ENCODE assay signal across 25 cellular contexts in the genomic region with DNA sequence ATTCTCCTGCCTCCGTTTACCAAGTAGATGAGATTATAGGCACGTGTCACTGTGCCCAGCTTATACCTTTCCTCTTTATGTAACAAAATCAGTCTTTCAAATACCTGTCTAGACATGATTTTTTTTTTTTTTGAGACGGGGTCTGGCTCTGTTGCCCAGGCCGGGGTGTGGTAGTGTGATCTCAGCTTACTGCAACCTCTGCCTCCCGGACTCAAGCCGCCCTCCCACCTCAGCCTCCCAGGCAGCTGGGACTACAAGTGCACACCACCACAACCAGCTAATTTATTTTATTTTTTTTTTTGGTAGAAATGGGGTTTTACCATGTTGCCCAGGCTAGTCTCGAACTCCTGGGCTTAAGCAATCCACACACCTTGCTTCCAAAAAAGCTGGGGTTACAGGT.
"Had no signal": no experiment of that assay in that cellular context is flagged by ENCODE, and none has a peak within 500 bp of the region (broad histone marks: within the 10 kb centered on the region; RNA-seq: fewer than 3 reads in every experiment).

No MANE protein-coding gene starts in this region.

- H3K4me1 Mint-ChIP-seq: activated B cell treated with CpG ODN at 0.5 μM for 24 hours; activated CD4-positive, alpha-beta T cell treated with anti-CD3 and anti-CD28 coated beads, Interleukin-2, amount 10 ng/mL, durations not matched to agents 7 days and 5 days; activated naive CD4-positive, alpha-beta T cell treated with anti-CD3 and anti-CD28 coated beads, Interleukin-2, amount 10 ng/mL, durations not matched to agents 7 days and 5 days had no signal

- H3K27ac Mint-ChIP-seq: activated B cell treated with CpG ODN at 0.5 μM for 24 hours; activated CD4-positive, alpha-beta memory T cell treated with anti-CD3 and anti-CD28 coated beads for 36 hours; activated CD4-positive, alpha-beta T cell treated with anti-CD3 and anti-CD28 coated beads, Interleukin-2, amount 10 ng/mL, durations not matched to agents 7 days and 5 days; activated naive CD4-positive, alpha-beta T cell treated with anti-CD3 and anti-CD28 coated beads, Interleukin-2, amount 10 ng/mL, durations not matched to agents 7 days and 5 days; activated naive CD8-positive, alpha-beta T cell treated with anti-CD3 and anti-CD28 coated beads for 36 hours; activated T-helper 17 cell treated with anti-CD3 and anti-CD28 coated beads, Interleukin-2, amount 50 U/mL, for 72 hours; T-helper 1 cell treated with Interleukin-12 subunit alpha and Interleukin-12 subunit beta and Interleukin-4 antibody, amounts not matched to agents 30 μg/mL and 1 μg/mL, for 36 hours had no signal

- H3K9me3 Mint-ChIP-seq: activated B cell treated with CpG ODN at 0.5 μM for 24 hours; activated CD4-positive, alpha-beta memory T cell treated with anti-CD3 and anti-CD28 coated beads for 36 hours; activated CD4-positive, alpha-beta T cell treated with anti-CD3 and anti-CD28 coated beads, Interleukin-2, amount 10 ng/mL, durations not matched to agents 7 days and 5 days; activated naive CD4-positive, alpha-beta T cell treated with anti-CD3 and anti-CD28 coated beads, Interleukin-2, amount 10 ng/mL, durations not matched to agents 7 days and 5 days; activated naive CD8-positive, alpha-beta T cell treated with anti-CD3 and anti-CD28 coated beads for 36 hours; activated T-helper 17 cell treated with anti-CD3 and anti-CD28 coated beads, Interleukin-2, amount 50 U/mL, for 72 hours; T-helper 1 cell treated with Interleukin-12 subunit alpha and Interleukin-12 subunit beta and Interleukin-4 antibody, amounts not matched to agents 30 μg/mL and 1 μg/mL, for 36 hours had no signal

- H3K4me3 Mint-ChIP-seq: activated B cell treated with CpG ODN at 0.5 μM for 24 hours; activated CD4-positive, alpha-beta memory T cell treated with anti-CD3 and anti-CD28 coated beads for 36 hours; activated CD4-positive, alpha-beta T cell treated with anti-CD3 and anti-CD28 coated beads, Interleukin-2, amount 10 ng/mL, durations not matched to agents 7 days and 5 days; activated naive CD4-positive, alpha-beta T cell treated with anti-CD3 and anti-CD28 coated beads, Interleukin-2, amount 10 ng/mL, durations not matched to agents 7 days and 5 days; activated naive CD8-positive, alpha-beta T cell treated with anti-CD3 and anti-CD28 coated beads for 36 hours; activated T-helper 17 cell treated with anti-CD3 and anti-CD28 coated beads, Interleukin-2, amount 50 U/mL, for 72 hours; T-helper 1 cell treated with Interleukin-12 subunit alpha and Interleukin-12 subunit beta and Interleukin-4 antibody, amounts not matched to agents 30 μg/mL and 1 μg/mL, for 36 hours had no signal

- H3K27me3 Mint-ChIP-seq: activated B cell treated with CpG ODN at 0.5 μM for 24 hours; activated CD4-positive, alpha-beta memory T cell treated with anti-CD3 and anti-CD28 coated beads for 36 hours; activated CD4-positive, alpha-beta T cell treated with anti-CD3 and anti-CD28 coated beads, Interleukin-2, amount 10 ng/mL, durations not matched to agents 7 days and 5 days; activated naive CD4-positive, alpha-beta T cell treated with anti-CD3 and anti-CD28 coated beads, Interleukin-2, amount 10 ng/mL, durations not matched to agents 7 days and 5 days; activated naive CD8-positive, alpha-beta T cell treated with anti-CD3 and anti-CD28 coated beads for 36 hours; activated T-helper 17 cell treated with anti-CD3 and anti-CD28 coated beads, Interleukin-2, amount 50 U/mL, for 72 hours had no signal

- DNase-seq: activated B cell treated with CpG ODN at 0.5 μM for 24 hours; activated CD4-positive, alpha-beta memory T cell treated with anti-CD3 and anti-CD28 coated beads for 36 hours; activated CD4-positive, alpha-beta T cell treated with anti-CD3 and anti-CD28 coated beads, Interleukin-2, amount 10 ng/mL, durations not matched to agents 7 days and 5 days; activated CD8-positive, alpha-beta memory T cell treated with anti-CD3 and anti-CD28 coated beads for 24 hours; activated gamma-delta T cell treated with Interleukin-2 at 50 U/mL for 16 hours; activated naive CD4-positive, alpha-beta T cell treated with anti-CD3 and anti-CD28 coated beads, Interleukin-2, amount 10 ng/mL, durations not matched to agents 7 days and 5 days; activated naive CD8-positive, alpha-beta T cell treated with anti-CD3 and anti-CD28 coated beads for 36 hours; activated T-cell treated with anti-CD3 and anti-CD28 coated beads, Interleukin-2, amount 50 U/mL, for 48 hours; caudate nucleus; KG1; NCI-H1092; NCI-H1417 treated with DMSO at 0.1 percent for 48 hours; NCI-H1694; NCI-H2029; NCI-H2107; NCI-H2171 treated with DMSO at 0.1 percent for 48 hours; NCI-H345; NCI-H510A; NCI-H69; NK-92 treated with Interleukin-12 subunit alpha and Interleukin-12 subunit beta, amount 100 ng/mL, for 24 hours; OCI-M1; SHP77 treated with DMSO at 0.1 percent for 48 hours; T-helper 9 cell had no signal
